26 cellular contexts compared by ENCODE assay signal in genomic region chr5:111165058-111165457, GRCh38.
"Had no signal": no experiment of that assay in that cellular context is flagged by ENCODE, and none has a peak within 500 bp of the region (broad histone marks: within the 10 kb centered on the region; RNA-seq: fewer than 3 reads in every experiment).

No MANE protein-coding gene starts in this region.

- H3K9ac ChIP-seq: SK-N-SH had no signal

- H3K27ac ChIP-seq: SJSA1 had no signal

- H3K36me3 Mint-ChIP-seq: activated naive CD4-positive, alpha-beta T cell treated with anti-CD3 and anti-CD28 coated beads, Interleukin-2, amount 50 U/mL, for 72 hours; brain had no signal

- H3K4me1 ChIP-seq: SJSA1 had no signal

- H3K9me3 Mint-ChIP-seq: activated CD4-positive, alpha-beta T cell treated with anti-CD3 and anti-CD28 coated beads, Interleukin-2, amount 10 ng/mL, durations not matched to agents 7 days and 5 days; activated naive CD8-positive, alpha-beta T cell treated with anti-CD3 and anti-CD28 coated beads, Interleukin-2, amount 50 U/mL, for 24 hours; activated T-helper 2 cell treated with anti-CD3 and anti-CD28 coated beads, Interferon-gamma antibody, Interleukin-2, Interleukin-4, amounts not matched to agents 10 μg/mL and 5 μg/mL and 100 μg/mL, durations not matched to agents 14 hours and 24 hours and 36 hours; T-helper 1 cell treated with Interleukin-12 subunit alpha and Interleukin-12 subunit beta and Interleukin-4 antibody, amounts not matched to agents 30 μg/mL and 1 μg/mL, for 36 hours; T-helper 2 cell treated with Interferon-gamma antibody and Interleukin-4, amounts not matched to agents 5 μg/mL and 100 μg/mL, for 36 hours had no signal

- H3K36me3 ChIP-seq: SJSA1 had no signal

- H3K27ac Mint-ChIP-seq: activated CD4-positive, alpha-beta T cell treated with anti-CD3 and anti-CD28 coated beads for 36 hours; activated CD4-positive, alpha-beta T cell treated with anti-CD3 and anti-CD28 coated beads, Interleukin-2, amount 10 ng/mL, durations not matched to agents 7 days and 5 days; activated CD8-positive, alpha-beta T cell treated with anti-CD3 and anti-CD28 coated beads, Interleukin-2, amount 10 ng/mL, durations not matched to agents 7 days and 5 days; activated naive CD4-positive, alpha-beta T cell treated with anti-CD3 and anti-CD28 coated beads for 36 hours; activated naive CD4-positive, alpha-beta T cell treated with anti-CD3 and anti-CD28 coated beads, Interleukin-2, amount 50 U/mL, for 72 hours; activated naive CD8-positive, alpha-beta T cell treated with anti-CD3 and anti-CD28 coated beads, Interleukin-2, amount 50 U/mL, for 24 hours; activated T-cell treated with anti-CD3 and anti-CD28 coated beads, Interleukin-2, amount 50 U/mL, for 24 hours; activated T-helper 2 cell treated with anti-CD3 and anti-CD28 coated beads, Interferon-gamma antibody, Interleukin-2, Interleukin-4, amounts not matched to agents 10 μg/mL and 5 μg/mL and 100 μg/mL, durations not matched to agents 14 hours and 24 hours and 36 hours; brain; T-helper 1 cell treated with Interleukin-12 subunit alpha and Interleukin-12 subunit beta and Interleukin-4 antibody, amounts not matched to agents 30 μg/mL and 1 μg/mL, for 36 hours; T-helper 2 cell treated with Interferon-gamma antibody and Interleukin-4, amounts not matched to agents 5 μg/mL and 100 μg/mL, for 36 hours had no signal

- H3K27me3 Mint-ChIP-seq: activated CD4-positive, alpha-beta T cell treated with anti-CD3 and anti-CD28 coated beads for 36 hours; activated CD4-positive, alpha-beta T cell treated with anti-CD3 and anti-CD28 coated beads, Interleukin-2, amount 10 ng/mL, durations not matched to agents 7 days and 5 days; activated naive CD8-positive, alpha-beta T cell treated with anti-CD3 and anti-CD28 coated beads, Interleukin-2, amount 50 U/mL, for 24 hours; activated T-cell treated with anti-CD3 and anti-CD28 coated beads, Interleukin-2, amount 50 U/mL, for 24 hours had no signal

- ATAC-seq: activated CD4-positive, alpha-beta T cell treated with anti-CD3 and anti-CD28 coated beads for 36 hours; activated CD4-positive, CD25-positive, alpha-beta regulatory T cell treated with anti-CD3 and anti-CD28 coated beads, Interleukin-2, amount 50 U/mL, for 24 hours; activated CD8-positive, alpha-beta T cell treated with anti-CD3 and anti-CD28 coated beads, Interleukin-2, amount 10 ng/mL, durations not matched to agents 7 days and 5 days; activated naive CD4-positive, alpha-beta T cell treated with anti-CD3 and anti-CD28 coated beads, Interleukin-2, amount 50 U/mL, for 72 hours; activated naive CD8-positive, alpha-beta T cell treated with anti-CD3 and anti-CD28 coated beads, Interleukin-2, amount 50 U/mL, for 24 hours; Panc1 had no signal

- DNase-seq: activated CD4-positive, alpha-beta T cell treated with anti-CD3 and anti-CD28 coated beads for 36 hours; activated CD4-positive, alpha-beta T cell treated with anti-CD3 and anti-CD28 coated beads, Interleukin-2, amount 10 ng/mL, durations not matched to agents 7 days and 5 days; activated CD4-positive, alpha-beta T cell treated with anti-CD3 and anti-CD28 coated beads, Interleukin-2, amount 50 U/mL, for 48 hours; activated CD8-positive, alpha-beta T cell treated with anti-CD3 and anti-CD28 coated beads, Interleukin-2, amount 10 ng/mL, durations not matched to agents 7 days and 5 days; activated gamma-delta T cell treated with Interleukin-2 at 50 U/mL for 16 hours; activated naive CD4-positive, alpha-beta T cell treated with anti-CD3 and anti-CD28 coated beads for 36 hours; activated naive CD8-positive, alpha-beta T cell treated with anti-CD3 and anti-CD28 coated beads, Interleukin-2, amount 50 U/mL, for 24 hours; activated T-cell treated with anti-CD3 and anti-CD28 coated beads, Interleukin-2, amount 50 U/mL, for 24 hours; anterior cingulate cortex; central memory CD4-positive, alpha-beta T cell; NCI-H1105; NCI-H1417 treated with DMSO at 0.1 percent for 48 hours; NCI-H1694 treated with DMSO at 0.1 percent for 48 hours; NCI-H2029; NCI-H345; NCI-H524 treated with DMSO at 0.1 percent for 48 hours; SHP77; SK-N-SH had no signal

- H3K4me1 Mint-ChIP-seq: activated CD4-positive, alpha-beta T cell treated with anti-CD3 and anti-CD28 coated beads, Interleukin-2, amount 10 ng/mL, durations not matched to agents 7 days and 5 days had no signal

- H3K4me3 Mint-ChIP-seq: activated CD4-positive, alpha-beta T cell treated with anti-CD3 and anti-CD28 coated beads for 36 hours; activated CD4-positive, alpha-beta T cell treated with anti-CD3 and anti-CD28 coated beads, Interleukin-2, amount 10 ng/mL, durations not matched to agents 7 days and 5 days; activated CD8-positive, alpha-beta T cell treated with anti-CD3 and anti-CD28 coated beads, Interleukin-2, amount 10 ng/mL, durations not matched to agents 7 days and 5 days; activated naive CD4-positive, alpha-beta T cell treated with anti-CD3 and anti-CD28 coated beads for 36 hours; activated naive CD8-positive, alpha-beta T cell treated with anti-CD3 and anti-CD28 coated beads, Interleukin-2, amount 50 U/mL, for 24 hours; activated T-cell treated with anti-CD3 and anti-CD28 coated beads, Interleukin-2, amount 50 U/mL, for 24 hours; brain; T-helper 1 cell treated with Interleukin-12 subunit alpha and Interleukin-12 subunit beta and Interleukin-4 antibody, amounts not matched to agents 30 μg/mL and 1 μg/mL, for 36 hours; T-helper 2 cell treated with Interferon-gamma antibody and Interleukin-4, amounts not matched to agents 5 μg/mL and 100 μg/mL, for 36 hours had no signal

- H3K4me3 ChIP-seq: SJSA1 had no signal

- H3K4me2 ChIP-seq: SK-N-SH had no signal

- H3K9me3 ChIP-seq: SJSA1, SK-N-SH had no signal

- H3K27me3 ChIP-seq: SJSA1 had no signal
